In genomic region chr17:61440697-61441096, GRCh38 we compare ENCODE assay signal across 19 cellular contexts. TPM values are rescaled to one million over a fixed set of nuclear protein-coding genes. Genes with fewer than 3 reads are reported as not detected.
"Had no signal": no experiment of that assay in that cellular context is flagged by ENCODE, and none has a peak within 500 bp of the region (broad histone marks: within the 10 kb centered on the region; RNA-seq: fewer than 3 reads in every experiment).

No MANE protein-coding gene starts in this region.

- H3K27ac ChIP-seq: body of pancreas, coronary artery, sigmoid colon, spleen, tibial nerve, vagina had no signal

- H3K4me3 Mint-ChIP-seq: activated CD4-positive, alpha-beta memory T cell treated with anti-CD3 and anti-CD28 coated beads, Interleukin-2, amount 10 ng/mL, durations not matched to agents 7 days and 5 days; activated naive CD4-positive, alpha-beta T cell treated with anti-CD3 and anti-CD28 coated beads, Interleukin-2, amount 50 U/mL, for 24 hours; neural crest cell had no signal

- H3K4me1 ChIP-seq: body of pancreas, sigmoid colon, spleen, tibial nerve had no signal

- DNase-seq: activated CD4-positive, alpha-beta memory T cell treated with anti-CD3 and anti-CD28 coated beads, Interleukin-2, amount 10 ng/mL, durations not matched to agents 7 days and 5 days; amygdala; body of pancreas; caudate nucleus; left colon; midbrain; sigmoid colon; spleen; substantia nigra had no signal

- H3K4me1 Mint-ChIP-seq: activated naive CD4-positive, alpha-beta T cell treated with anti-CD3 and anti-CD28 coated beads, Interleukin-2, amount 50 U/mL, for 24 hours had no signal

- H3K9me3 ChIP-seq: body of pancreas, vagina had no signal

- H3K27ac Mint-ChIP-seq: activated CD4-positive, alpha-beta memory T cell treated with anti-CD3 and anti-CD28 coated beads, Interleukin-2, amount 10 ng/mL, durations not matched to agents 7 days and 5 days; activated naive CD4-positive, alpha-beta T cell treated with anti-CD3 and anti-CD28 coated beads, Interleukin-2, amount 50 U/mL, for 24 hours had no signal

- H3K27me3 ChIP-seq: body of pancreas, vagina had no signal

- H3K36me3 ChIP-seq: sigmoid colon, spleen, tibial nerve, vagina had no signal

- ATAC-seq: body of pancreas, esophagus mucosa, left colon had no signal

- H3K4me3 ChIP-seq: body of pancreas, coronary artery, sigmoid colon, spleen, tibial nerve, vagina had no signal

RNA-seq across cellular contexts. Expression of gene TBX4, which starts 11.5 kb away (rescaled TPM):
- total RNA-seq: activated CD4-positive, alpha-beta memory T cell treated with anti-CD3 and anti-CD28 coated beads, Interleukin-2, amount 10 ng/mL, durations not matched to agents 7 days and 5 days; body of pancreas; esophagus mucosa; left colon; lung microvascular endothelial cell; neural crest cell; osteoblast; pulmonary artery endothelial cell; sigmoid colon; spleen; T-helper 1 cell treated with Interleukin-12 subunit alpha and Interleukin-12 subunit beta and Interleukin-4 antibody, amounts not matched to agents 30 ng/mL and 1 ng/mL, for 36 hours; tibial nerve; vagina had no signal

RNA-seq across cellular contexts. Expression of gene TBX2, which starts 41.1 kb away (rescaled TPM):
- total RNA-seq: activated CD4-positive, alpha-beta memory T cell treated with anti-CD3 and anti-CD28 coated beads, Interleukin-2, amount 10 ng/mL, durations not matched to agents 7 days and 5 days; pulmonary artery endothelial cell; T-helper 1 cell treated with Interleukin-12 subunit alpha and Interleukin-12 subunit beta and Interleukin-4 antibody, amounts not matched to agents 30 ng/mL and 1 ng/mL, for 36 hours had no signal
